In genomic region chr1:228098323-228098931, GRCh38 we compare ENCODE assay signal across 1 cellular context.
TF ChIP-seq lines count a peak whose summit lies in the region.

No MANE protein-coding gene starts in this region.

TF ChIP-seq in K562, 482 proteins besides CTCF, POLR2A, EP300 and RAD21:
- TF ChIP-seq ZC3H4 (CRISPR knock-in tag; IDR thresholded peaks at IDR 0.05; ENCODE audit: borderline replicate concordance) (peak; percentile 72; the same call in 1 of the 2 replicates), TFAP4 (CRISPR knock-in tag; IDR thresholded peaks at IDR 0.05; ENCODE audit: borderline replicate concordance) (peak; percentile 35; the same call in 1 of the 2 replicates), KLF13 (tag; IDR thresholded peaks at IDR 0.05; ENCODE audit: borderline replicate concordance, low read depth) (no peak), POLR2G (IDR thresholded peaks at IDR 0.05; ENCODE audit: low read depth, low read length) (peak; percentile 69), EGR1 (conservative IDR thresholded peaks at IDR 0.05) (no peak), RBFOX2 (IDR thresholded peaks at IDR 0.05; ENCODE audit: low read depth, low read length) (peak; percentile 52), ZNF121 (CRISPR knock-in tag; conservative IDR thresholded peaks at IDR 0.05) (no peak), XRCC3 (IDR thresholded peaks at IDR 0.05) (no peak), RBM22 (IDR thresholded peaks at IDR 0.05; ENCODE audit: low read depth, low read length, poor library complexity, severe bottlenecking) (peak; percentile 94), ZNF609 (CRISPR knock-in tag; IDR thresholded peaks at IDR 0.05; ENCODE audit: borderline replicate concordance) (no peak), ZFX (CRISPR knock-in tag; IDR thresholded peaks at IDR 0.05) (peak; percentile 43; the same call in 1 of the 2 replicates), C11orf30 (IDR thresholded peaks at IDR 0.05; ENCODE audit: low read depth) (no peak), ATF7 (IDR thresholded peaks at IDR 0.05) (no peak), YBX1 (IDR thresholded peaks at IDR 0.05) (no peak), ETS2 (tag; IDR thresholded peaks at IDR 0.05; ENCODE audit: borderline replicate concordance, poor library complexity, severe bottlenecking) (no peak), SUPT5H (IDR thresholded peaks at IDR 0.05) (peak; percentile 41), POLR2B (IDR thresholded peaks at IDR 0.05; ENCODE audit: low read depth, partially characterized antibody) (peak; percentile 52)
- TF ChIP-seq, protein P1, sequence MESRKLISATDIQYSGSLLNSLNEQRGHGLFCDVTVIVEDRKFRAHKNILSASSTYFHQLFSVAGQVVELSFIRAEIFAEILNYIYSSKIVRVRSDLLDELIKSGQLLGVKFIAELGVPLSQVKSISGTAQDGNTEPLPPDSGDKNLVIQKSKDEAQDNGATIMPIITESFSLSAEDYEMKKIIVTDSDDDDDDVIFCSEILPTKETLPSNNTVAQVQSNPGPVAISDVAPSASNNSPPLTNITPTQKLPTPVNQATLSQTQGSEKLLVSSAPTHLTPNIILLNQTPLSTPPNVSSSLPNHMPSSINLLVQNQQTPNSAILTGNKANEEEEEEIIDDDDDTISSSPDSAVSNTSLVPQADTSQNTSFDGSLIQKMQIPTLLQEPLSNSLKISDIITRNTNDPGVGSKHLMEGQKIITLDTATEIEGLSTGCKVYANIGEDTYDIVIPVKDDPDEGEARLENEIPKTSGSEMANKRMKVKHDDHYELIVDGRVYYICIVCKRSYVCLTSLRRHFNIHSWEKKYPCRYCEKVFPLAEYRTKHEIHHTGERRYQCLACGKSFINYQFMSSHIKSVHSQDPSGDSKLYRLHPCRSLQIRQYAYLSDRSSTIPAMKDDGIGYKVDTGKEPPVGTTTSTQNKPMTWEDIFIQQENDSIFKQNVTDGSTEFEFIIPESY (CRISPR knock-in tag; IDR thresholded peaks at IDR 0.05) = peak; percentile 55
